In genomic region chr19:38043649-38044144, GRCh38 we compare ENCODE assay signal across 17 cellular contexts.
DNase-seq lines count a peak whose midpoint lies in the region; ATAC-seq, FAIRE-seq and TF ChIP-seq lines count a peak whose summit lies in the region.
"Had no signal": no experiment of that assay in that cellular context is flagged by ENCODE, and none has a peak within 500 bp of the region (broad histone marks: within the 10 kb centered on the region; RNA-seq: fewer than 3 reads in every experiment).

No MANE protein-coding gene starts in this region.

- H3K4me1 ChIP-seq in keratinocyte (ENCODE audit: control insufficient read depth, extremely low read depth, insufficient read depth, low read length): no peaks in the 10 kb centered on the region
- H3K4me1 ChIP-seq in spleen: peaks cover 12 to 52% (median 36%) of the 10 kb centered on the region in 6 donors
- H3K4me1 ChIP-seq: esophagus squamous epithelium, upper lobe of right lung had no signal

- no peaks in the 10 kb centered on the region for H4K20me1 ChIP-seq in keratinocyte (ENCODE audit: control insufficient read depth, extremely low read depth, insufficient read depth, low read length)

- H3K27ac Mint-ChIP-seq in natural killer cell treated with Interleukin-12 subunit alpha and Interleukin-12 subunit beta and Interleukin-15 and Interleukin-18, amount 100 ng/mL, for 72 hours: peak overlapping the region; percentile 25 to 56
- H3K27ac Mint-ChIP-seq in natural killer cell (peak overlapping the region in 1 of 2 donors; percentile 42), osteocyte (ENCODE audit: unreplicated experiment) (no peak overlapping the region)

- H3K9ac ChIP-seq in keratinocyte (ENCODE audit: control insufficient read depth, extremely low read depth, insufficient read depth, low read length): no peak overlapping the region
- H3K9ac ChIP-seq: KMS-11 had no signal

- H3K79me2 ChIP-seq in keratinocyte (ENCODE audit: control insufficient read depth, insufficient read depth, low read length): peaks cover 3% of the 10 kb centered on the region

- H3K27me3 ChIP-seq in keratinocyte (ENCODE audit: control insufficient read depth, extremely low read depth, insufficient read depth, low read length) (no peaks in the 10 kb centered on the region), spleen (replicated peaks in 1 of 7) (no peaks in the 10 kb centered on the region)
- H3K27me3 ChIP-seq: dorsolateral prefrontal cortex, esophagus squamous epithelium, upper lobe of right lung had no signal

- H3K36me3 ChIP-seq in keratinocyte (ENCODE audit: control insufficient read depth in 2 of 2, extremely low read depth in 1 of 2, insufficient read depth in 2 of 2, low read length in 2 of 2): peaks cover 0 to 1% of the 10 kb centered on the region in 2 experiments
- H3K36me3 ChIP-seq in spleen: no peaks in the 10 kb centered on the region
- H3K36me3 ChIP-seq: esophagus squamous epithelium, upper lobe of right lung had no signal

- no peaks in the 10 kb centered on the region for H3K27me3 Mint-ChIP-seq in natural killer cell treated with Interleukin-12 subunit alpha and Interleukin-12 subunit beta and Interleukin-15 and Interleukin-18, amount 100 ng/mL, for 72 hours
- H3K27me3 Mint-ChIP-seq in natural killer cell (ENCODE audit: low read depth in 2 of 2): no peaks in the 10 kb centered on the region
- no peaks in the 10 kb centered on the region for H3K27me3 Mint-ChIP-seq in osteocyte (ENCODE audit: unreplicated experiment)

- no peak for DNase-seq in natural killer cell treated with Interleukin-12 subunit alpha and Interleukin-12 subunit beta and Interleukin-15 and Interleukin-18, amount 100 ng/mL, for 72 hours (ENCODE audit: low spot score)
- DNase-seq in natural killer cell (no peak), UCSD-AML1 (lab: John Stamatoyannopoulos, UW; ENCODE audit: unreplicated experiment) (peak; percentile 39), keratinocyte (ENCODE audit: low read depth, low spot score) (no peak), osteocyte (ENCODE audit: extremely low spot score, unreplicated experiment) (no peak), spleen (no peak)
- DNase-seq: activated CD8-positive, alpha-beta memory T cell treated with anti-CD3 and anti-CD28 coated beads for 24 hours; dorsolateral prefrontal cortex; esophagus squamous epithelium; NCI-H1105 treated with DMSO at 0.1 percent for 48 hours; NCI-H2227 treated with DMSO at 0.1 percent for 48 hours; stimulated activated naive CD8-positive, alpha-beta T cell treated with anti-CD3 and anti-CD28 coated beads, Interleukin-15, Interleukin-2, amounts not matched to agents 100 U/mL and 50 U/mL, for 24 hours; upper lobe of right lung had no signal

- TF ChIP-seq CTCF in natural killer cell (IDR thresholded peaks at IDR 0.05) (no peak), keratinocyte (optimal IDR thresholded peaks at IDR 0.05 in 1 of 3, IDR thresholded peaks at IDR 0.05 in 1 of 3, conservative IDR thresholded peaks at IDR 0.05 in 1 of 3; ENCODE audit: extremely low read depth in 1 of 3, insufficient read depth in 2 of 3, low read length in 3 of 3) (no peak), osteocyte (IDR thresholded peaks at IDR 0.05) (no peak), spleen (IDR thresholded peaks at IDR 0.05 in 8 of 11, conservative IDR thresholded peaks at IDR 0.05 in 3 of 11) (no peak)

- FAIRE-seq in keratinocyte (lab: Jason Lieb, UNC): peak; percentile 29

- no peak for ATAC-seq in natural killer cell treated with Interleukin-12 subunit alpha and Interleukin-12 subunit beta and Interleukin-15 and Interleukin-18, amount 100 ng/mL, for 72 hours
- ATAC-seq in natural killer cell: no peak
- no peak for ATAC-seq in GM21619 (IDR thresholded peaks at IDR 0.05; ENCODE audit: unreplicated experiment)
- no peak for ATAC-seq in HG02840 (IDR thresholded peaks at IDR 0.05; ENCODE audit: low FRiP score, unreplicated experiment)
- ATAC-seq: stimulated activated naive CD8-positive, alpha-beta T cell treated with anti-CD3 and anti-CD28 coated beads, Interleukin-15, Interleukin-2, amounts not matched to agents 100 U/mL and 50 U/mL, for 24 hours; upper lobe of right lung had no signal

- no peak overlapping the region for H3K4me3 Mint-ChIP-seq in natural killer cell treated with Interleukin-12 subunit alpha and Interleukin-12 subunit beta and Interleukin-15 and Interleukin-18, amount 100 ng/mL, for 72 hours
- no peak overlapping the region for H3K4me3 Mint-ChIP-seq in natural killer cell
- no peak overlapping the region for H3K4me3 Mint-ChIP-seq in osteocyte (ENCODE audit: unreplicated experiment)

- H3K9me1 ChIP-seq in keratinocyte (ENCODE audit: control insufficient read depth, extremely low read depth, insufficient read depth, low read length): peaks cover 3% of the 10 kb centered on the region

- intact Hi-C loops in natural killer cell (cut with micrococcal nuclease) (no loop called here), spleen (cut with DNase I; ENCODE audit: low total_unique reads) (no loop called here)

- no peak overlapping the region for H3K4me2 ChIP-seq in keratinocyte (ENCODE audit: control insufficient read depth, extremely low read depth, insufficient read depth, low read depth, low read length)
- H3K4me2 ChIP-seq: KMS-11, smooth muscle cell had no signal

- H3K4me3 ChIP-seq in keratinocyte (ENCODE audit: control insufficient read depth in 2 of 3, extremely low read depth in 1 of 3, insufficient read depth in 2 of 3, low read depth in 1 of 3, low read length in 3 of 3): no peak overlapping the region
- no peak overlapping the region for H3K4me3 ChIP-seq in spleen
- H3K4me3 ChIP-seq: dorsolateral prefrontal cortex, esophagus squamous epithelium, smooth muscle cell, upper lobe of right lung had no signal

- no peaks in the 10 kb centered on the region for H3K36me3 Mint-ChIP-seq in natural killer cell treated with Interleukin-12 subunit alpha and Interleukin-12 subunit beta and Interleukin-15 and Interleukin-18, amount 100 ng/mL, for 72 hours
- H3K36me3 Mint-ChIP-seq in natural killer cell (no peaks in the 10 kb centered on the region), osteocyte (ENCODE audit: unreplicated experiment) (peaks cover 3% of the 10 kb centered on the region)

- H3K4me1 Mint-ChIP-seq in natural killer cell treated with Interleukin-12 subunit alpha and Interleukin-12 subunit beta and Interleukin-15 and Interleukin-18, amount 100 ng/mL, for 72 hours (ENCODE audit: low read depth in 2 of 2): peaks cover 17 to 20% of the 10 kb centered on the region in 2 donors
- H3K4me1 Mint-ChIP-seq in natural killer cell (peaks cover 18 to 37% of the 10 kb centered on the region in 2 donors), osteocyte (ENCODE audit: unreplicated experiment) (no peaks in the 10 kb centered on the region)

- H3K9me3 Mint-ChIP-seq in natural killer cell treated with Interleukin-12 subunit alpha and Interleukin-12 subunit beta and Interleukin-15 and Interleukin-18, amount 100 ng/mL, for 72 hours: peaks cover 2% of the 10 kb centered on the region
- H3K9me3 Mint-ChIP-seq in natural killer cell: no peaks in the 10 kb centered on the region
- peaks cover 10% of the 10 kb centered on the region for H3K9me3 Mint-ChIP-seq in osteocyte (ENCODE audit: unreplicated experiment)

- no peak overlapping the region for H2AFZ ChIP-seq in keratinocyte (ENCODE audit: control insufficient read depth, low read length)

- 92 to 97% (median 95%) methylated on average over 5 of the region's 5 CpGs for WGBS in spleen, 5 donors

- H3K27ac ChIP-seq in keratinocyte (ENCODE audit: control insufficient read depth, insufficient read depth, low read length) (no peak overlapping the region), spleen (no peak overlapping the region)
- H3K27ac ChIP-seq: dorsolateral prefrontal cortex, esophagus squamous epithelium, KMS-11, upper lobe of right lung had no signal

- TF ChIP-seq POLR2A in spleen (IDR thresholded peaks at IDR 0.05): no peak

- dilution Hi-C loops in keratinocyte (cut with MboI; ENCODE audit: extremely low pct_ligation_motif_present, low sequenced_read_pairs): no loop called here

- H3K9me3 ChIP-seq in keratinocyte (ENCODE audit: control insufficient read depth, low read depth, low read length) (no peaks in the 10 kb centered on the region), spleen (peaks cover 0 to 6% (median 0%) of the 10 kb centered on the region in 8 donors)
- H3K9me3 ChIP-seq: esophagus squamous epithelium, upper lobe of right lung had no signal
